In the genomic region with DNA sequence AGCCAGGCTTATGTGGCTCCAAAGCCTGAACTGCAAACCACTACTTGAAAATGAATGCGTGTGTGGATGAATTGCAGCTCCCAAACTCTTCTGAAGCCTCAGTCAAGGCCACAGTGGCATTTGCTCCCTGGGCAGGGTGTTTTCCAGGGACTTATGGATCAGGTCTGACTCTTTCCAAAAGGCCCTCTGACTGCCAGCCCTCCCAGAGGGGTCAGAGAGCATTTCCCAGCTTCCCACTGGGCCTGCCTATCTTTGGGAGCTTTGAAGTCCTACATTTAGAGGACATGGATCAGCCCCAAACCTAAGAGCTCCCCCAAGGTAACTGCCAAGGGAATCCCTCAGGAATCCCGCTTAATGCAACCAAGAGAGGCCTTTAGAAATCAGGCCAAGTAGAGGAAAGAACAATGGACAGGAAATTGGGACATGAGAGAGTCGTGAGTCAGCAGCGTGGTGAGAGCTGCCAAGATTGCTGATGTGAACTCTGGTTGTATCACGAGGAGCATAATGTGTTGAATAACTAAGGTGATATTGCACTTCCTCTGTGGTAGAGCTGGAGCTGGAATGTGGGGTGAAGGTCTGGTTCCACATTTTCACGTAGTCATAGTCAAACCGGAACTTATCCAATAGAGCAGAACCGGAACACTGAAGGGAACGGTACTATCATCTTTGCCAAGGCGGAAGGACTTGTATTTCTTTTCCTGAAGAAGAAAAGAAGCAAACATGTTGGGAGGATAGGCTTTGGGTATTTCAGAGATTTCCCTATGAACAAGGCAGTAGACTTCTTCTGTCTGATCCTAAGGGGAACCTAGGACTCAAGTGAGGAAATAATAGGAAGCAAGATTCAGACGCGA, we compare ENCODE assay signal across 1 cellular context.
TF ChIP-seq lines count a peak whose summit lies in the region.

No MANE protein-coding gene starts in this region.

TF ChIP-seq in K562, 482 proteins besides CTCF, POLR2A, EP300 and RAD21 (continued from another document):
- TF ChIP-seq FOXM1 (IDR thresholded peaks at IDR 0.05; ENCODE audit: low read depth), result no peak
- TF ChIP-seq FOXM1 (CRISPR knock-in tag; IDR thresholded peaks at IDR 0.05; ENCODE audit: low read depth), result no peak
- no peak for TF ChIP-seq TCFL5 (CRISPR knock-in tag; conservative IDR thresholded peaks at IDR 0.05)
- TF ChIP-seq ZNF444 (CRISPR knock-in tag; IDR thresholded peaks at IDR 0.05), result no peak
- TF ChIP-seq, protein P1, sequence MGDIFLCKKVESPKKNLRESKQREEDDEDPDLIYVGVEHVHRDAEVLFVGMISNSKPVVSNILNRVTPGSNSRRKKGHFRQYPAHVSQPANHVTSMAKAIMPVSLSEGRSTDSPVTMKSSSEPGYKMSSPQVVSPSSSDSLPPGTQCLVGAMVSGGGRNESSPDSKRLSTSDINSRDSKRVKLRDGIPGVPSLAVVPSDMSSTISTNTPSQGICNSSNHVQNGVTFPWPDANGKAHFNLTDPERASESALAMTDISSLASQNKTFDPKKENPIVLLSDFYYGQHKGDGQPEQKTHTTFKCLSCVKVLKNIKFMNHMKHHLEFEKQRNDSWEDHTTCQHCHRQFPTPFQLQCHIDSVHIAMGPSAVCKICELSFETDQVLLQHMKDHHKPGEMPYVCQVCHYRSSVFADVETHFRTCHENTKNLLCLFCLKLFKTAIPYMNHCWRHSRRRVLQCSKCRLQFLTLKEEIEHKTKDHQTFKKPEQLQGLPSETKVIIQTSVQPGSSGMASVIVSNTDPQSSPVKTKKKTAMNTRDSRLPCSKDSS (IDR thresholded peaks at IDR 0.05; ENCODE audit: low read depth, partially characterized antibody), result no peak
- TF ChIP-seq NCOA6 (IDR thresholded peaks at IDR 0.05), result no peak; the same call in 1 of the 2 replicates
- TF ChIP-seq MBD2 (IDR thresholded peaks at IDR 0.05; ENCODE audit: borderline replicate concordance, low read depth), result peak; percentile 22
- no peak for TF ChIP-seq NFYB (IDR thresholded peaks at IDR 0.05; ENCODE audit: extremely low read depth, insufficient read length)
- peak; percentile 67 for TF ChIP-seq MEIS2 (IDR thresholded peaks at IDR 0.05; ENCODE audit: partially characterized antibody)
- no peak for TF ChIP-seq SLC30A9 (CRISPR knock-in tag; IDR thresholded peaks at IDR 0.05)
- TF ChIP-seq ZNF77 (CRISPR knock-in tag; IDR thresholded peaks at IDR 0.05), result no peak
- TF ChIP-seq KDM4B (IDR thresholded peaks at IDR 0.05; ENCODE audit: borderline replicate concordance in 2 of 2, low read depth in 1 of 2), result no peak
- TF ChIP-seq LCOR (CRISPR knock-in tag; IDR thresholded peaks at IDR 0.05), result peak; percentile 78
- TF ChIP-seq, protein P2, sequence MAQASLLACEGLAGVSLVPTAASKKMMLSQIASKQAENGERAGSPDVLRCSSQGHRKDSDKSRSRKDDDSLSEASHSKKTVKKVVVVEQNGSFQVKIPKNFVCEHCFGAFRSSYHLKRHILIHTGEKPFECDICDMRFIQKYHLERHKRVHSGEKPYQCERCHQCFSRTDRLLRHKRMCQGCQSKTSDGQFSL (CRISPR knock-in tag; IDR thresholded peaks at IDR 0.05), result no peak
- TF ChIP-seq, protein P2 (tag; IDR thresholded peaks at IDR 0.05), result peak in 1 of 2 experiments; percentile 85; a peak in 2 of 4 replicates
- TF ChIP-seq, protein P3, sequence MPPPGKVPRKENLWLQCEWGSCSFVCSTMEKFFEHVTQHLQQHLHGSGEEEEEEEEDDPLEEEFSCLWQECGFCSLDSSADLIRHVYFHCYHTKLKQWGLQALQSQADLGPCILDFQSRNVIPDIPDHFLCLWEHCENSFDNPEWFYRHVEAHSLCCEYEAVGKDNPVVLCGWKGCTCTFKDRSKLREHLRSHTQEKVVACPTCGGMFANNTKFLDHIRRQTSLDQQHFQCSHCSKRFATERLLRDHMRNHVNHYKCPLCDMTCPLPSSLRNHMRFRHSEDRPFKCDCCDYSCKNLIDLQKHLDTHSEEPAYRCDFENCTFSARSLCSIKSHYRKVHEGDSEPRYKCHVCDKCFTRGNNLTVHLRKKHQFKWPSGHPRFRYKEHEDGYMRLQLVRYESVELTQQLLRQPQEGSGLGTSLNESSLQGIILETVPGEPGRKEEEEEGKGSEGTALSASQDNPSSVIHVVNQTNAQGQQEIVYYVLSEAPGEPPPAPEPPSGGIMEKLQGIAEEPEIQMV (tag; conservative IDR thresholded peaks at IDR 0.05; ENCODE audit: low read depth), result peak; percentile 43; the same call in 1 of the 2 replicates
- peak; percentile 94 for TF ChIP-seq C11orf30 (IDR thresholded peaks at IDR 0.05; ENCODE audit: low read depth)
- TF ChIP-seq RFX7 (CRISPR knock-in tag; IDR thresholded peaks at IDR 0.05), result no peak
- TF ChIP-seq, protein P4, sequence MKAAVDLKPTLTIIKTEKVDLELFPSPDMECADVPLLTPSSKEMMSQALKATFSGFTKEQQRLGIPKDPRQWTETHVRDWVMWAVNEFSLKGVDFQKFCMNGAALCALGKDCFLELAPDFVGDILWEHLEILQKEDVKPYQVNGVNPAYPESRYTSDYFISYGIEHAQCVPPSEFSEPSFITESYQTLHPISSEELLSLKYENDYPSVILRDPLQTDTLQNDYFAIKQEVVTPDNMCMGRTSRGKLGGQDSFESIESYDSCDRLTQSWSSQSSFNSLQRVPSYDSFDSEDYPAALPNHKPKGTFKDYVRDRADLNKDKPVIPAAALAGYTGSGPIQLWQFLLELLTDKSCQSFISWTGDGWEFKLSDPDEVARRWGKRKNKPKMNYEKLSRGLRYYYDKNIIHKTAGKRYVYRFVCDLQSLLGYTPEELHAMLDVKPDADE (conservative IDR thresholded peaks at IDR 0.05; ENCODE audit: control insufficient read depth, low read depth, low read length), result no peak
- no peak for TF ChIP-seq NFIX (CRISPR knock-in tag; IDR thresholded peaks at IDR 0.05; ENCODE audit: low read depth)
- no peak for TF ChIP-seq NR2F6 (CRISPR knock-in tag; IDR thresholded peaks at IDR 0.05)
- peak; percentile 71 for TF ChIP-seq CEBPB (tag; IDR thresholded peaks at IDR 0.05)
- TF ChIP-seq GTF2A2 (tag; IDR thresholded peaks at IDR 0.05), result 0 out of 2 replicates have a peak, but pooled peaks have one; percentile 64
- 0 out of 2 replicates have a peak, but pooled peaks have one; percentile 10 for TF ChIP-seq ZNF239 (CRISPR knock-in tag; IDR thresholded peaks at IDR 0.05)
- TF ChIP-seq NCOR1 (IDR thresholded peaks at IDR 0.05), result peak; percentile 27; the same call in 1 of the 2 replicates
- no peak for TF ChIP-seq EHMT2 (IDR thresholded peaks at IDR 0.05)
- 0 out of 2 replicates have a peak, but pooled peaks have one; percentile 20 for TF ChIP-seq DIDO1 (tag; IDR thresholded peaks at IDR 0.05; ENCODE audit: low read depth)
- TF ChIP-seq, protein P5, sequence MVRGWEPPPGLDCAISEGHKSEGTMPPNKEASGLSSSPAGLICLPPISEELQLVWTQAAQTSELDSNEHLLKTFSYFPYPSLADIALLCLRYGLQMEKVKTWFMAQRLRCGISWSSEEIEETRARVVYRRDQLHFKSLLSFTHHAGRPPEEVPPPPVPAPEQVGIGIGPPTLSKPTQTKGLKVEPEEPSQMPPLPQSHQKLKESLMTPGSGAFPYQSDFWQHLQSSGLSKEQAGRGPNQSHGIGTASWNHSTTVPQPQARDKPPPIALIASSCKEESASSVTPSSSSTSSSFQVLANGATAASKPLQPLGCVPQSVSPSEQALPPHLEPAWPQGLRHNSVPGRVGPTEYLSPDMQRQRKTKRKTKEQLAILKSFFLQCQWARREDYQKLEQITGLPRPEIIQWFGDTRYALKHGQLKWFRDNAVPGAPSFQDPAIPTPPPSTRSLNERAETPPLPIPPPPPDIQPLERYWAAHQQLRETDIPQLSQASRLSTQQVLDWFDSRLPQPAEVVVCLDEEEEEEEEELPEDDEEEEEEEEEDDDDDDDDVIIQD (CRISPR knock-in tag; IDR thresholded peaks at IDR 0.05), result no peak
